1 cellular context compared by ENCODE assay signal in the genomic region with DNA sequence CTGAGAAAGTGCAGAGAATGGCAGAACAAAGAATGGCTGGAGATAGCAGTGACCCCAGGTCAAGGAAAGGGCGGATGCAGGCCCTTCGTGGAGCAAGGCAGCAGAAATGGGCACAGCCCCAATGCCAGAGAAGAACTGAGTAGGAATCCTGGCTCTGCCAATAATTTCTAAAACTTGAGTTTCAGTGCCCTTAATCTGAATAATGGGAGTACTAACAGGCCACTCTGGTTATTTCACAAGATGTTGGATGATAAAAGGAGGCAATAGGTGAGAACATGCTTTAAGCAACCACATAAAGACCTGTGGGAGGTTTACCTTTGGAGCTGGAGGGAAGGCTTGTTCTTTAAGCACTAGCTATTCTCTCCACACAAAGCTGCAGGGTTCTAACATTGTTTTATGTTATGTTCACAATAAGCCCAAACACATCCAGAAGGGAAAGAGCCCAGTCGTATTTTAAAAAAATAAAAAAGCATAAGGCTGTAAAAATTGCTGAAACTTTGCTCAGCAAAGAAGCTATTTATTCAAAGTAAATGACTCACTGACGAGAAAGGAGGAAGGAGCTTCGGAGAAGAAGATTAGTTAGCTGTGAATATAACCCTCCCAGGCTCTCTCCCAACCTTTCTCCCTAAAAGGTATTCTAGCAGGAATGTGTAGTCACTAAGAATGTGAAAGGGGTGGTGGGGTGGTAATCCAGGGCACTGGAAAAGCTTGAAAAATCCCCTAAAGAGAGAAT.
TF ChIP-seq lines count a peak whose summit lies in the region.

No MANE protein-coding gene starts in this region.

TF ChIP-seq in SK-N-SH, 30 proteins besides CTCF, POLR2A, EP300 and RAD21 (continued from another document):
- TF ChIP-seq, protein P1, sequence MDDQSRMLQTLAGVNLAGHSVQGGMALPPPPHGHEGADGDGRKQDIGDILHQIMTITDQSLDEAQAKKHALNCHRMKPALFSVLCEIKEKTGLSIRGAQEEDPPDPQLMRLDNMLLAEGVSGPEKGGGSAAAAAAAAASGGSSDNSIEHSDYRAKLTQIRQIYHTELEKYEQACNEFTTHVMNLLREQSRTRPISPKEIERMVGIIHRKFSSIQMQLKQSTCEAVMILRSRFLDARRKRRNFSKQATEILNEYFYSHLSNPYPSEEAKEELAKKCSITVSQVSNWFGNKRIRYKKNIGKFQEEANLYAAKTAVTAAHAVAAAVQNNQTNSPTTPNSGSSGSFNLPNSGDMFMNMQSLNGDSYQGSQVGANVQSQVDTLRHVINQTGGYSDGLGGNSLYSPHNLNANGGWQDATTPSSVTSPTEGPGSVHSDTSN (IDR thresholded peaks at IDR 0.05) = no peak
- TF ChIP-seq CHD2 (IDR thresholded peaks at IDR 0.05; ENCODE audit: low read length, partially characterized antibody) = no peak
- TF ChIP-seq EZH2phosphoT487 (IDR thresholded peaks at IDR 0.05; ENCODE audit: borderline replicate concordance, low read depth) = no peak
- no peak for TF ChIP-seq RFX5 (IDR thresholded peaks at IDR 0.05; ENCODE audit: low read length)
- no peak for TF ChIP-seq ELF1 (IDR thresholded peaks at IDR 0.05)
- TF ChIP-seq TAF1 (IDR thresholded peaks at IDR 0.05; ENCODE audit: borderline replicate concordance, low read depth, low read length) = no peak
- no peak for TF ChIP-seq RCOR1 (IDR thresholded peaks at IDR 0.05; ENCODE audit: low read length)
- no peak for TF ChIP-seq NRF1 (IDR thresholded peaks at IDR 0.05; ENCODE audit: low read depth, low read length)
- no peak for TF ChIP-seq YY1 (IDR thresholded peaks at IDR 0.05; ENCODE audit: low read depth)
TF ChIP-seq in SK-N-SH: peak in this region for 0.
